Comparison of ENCODE assay signal across 17 cellular contexts in the genomic region with DNA sequence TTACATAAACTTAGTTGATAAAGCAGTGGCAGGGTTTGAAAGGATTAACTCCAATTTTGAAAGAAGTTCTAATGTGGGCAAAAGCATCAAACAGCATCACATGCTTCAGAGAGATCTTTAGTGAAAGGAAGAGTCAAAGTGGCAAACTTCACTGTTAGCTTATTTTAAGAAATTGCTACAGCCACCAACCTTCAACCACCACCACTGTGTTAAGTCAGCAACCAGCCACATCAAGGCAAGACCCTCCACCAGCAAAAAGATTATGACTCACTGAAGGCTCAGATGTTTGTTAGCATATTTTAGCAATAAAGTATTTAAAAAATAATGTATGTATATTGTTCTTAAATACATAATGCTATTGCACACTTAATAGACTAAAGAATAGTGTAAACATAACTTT. TPM values are rescaled to one million over a fixed set of nuclear protein-coding genes. Genes with fewer than 3 reads are reported as not detected.
A peak's percentile ranks its signal among the peaks of the same experiment; 100 is the strongest.
DNase-seq lines count a peak whose midpoint lies in the region; ATAC-seq and TF ChIP-seq lines count a peak whose summit lies in the region.
"Had no signal": no experiment of that assay in that cellular context is flagged by ENCODE, and none has a peak within 500 bp of the region (broad histone marks: within the 10 kb centered on the region; RNA-seq: fewer than 3 reads in every experiment).

No MANE protein-coding gene starts in this region.

- no peak overlapping the region for H3K4me3 Mint-ChIP-seq in activated CD4-positive, alpha-beta T cell treated with anti-CD3 and anti-CD28 coated beads, Interleukin-2, amount 10 ng/mL, durations not matched to agents 24 days and 14 days
- no peak overlapping the region for H3K4me3 Mint-ChIP-seq in activated naive CD4-positive, alpha-beta T cell treated with anti-CD3 and anti-CD28 coated beads for 36 hours
- H3K4me3 Mint-ChIP-seq: CD14-positive monocyte; CD4-positive, alpha-beta memory T cell had no signal

- TF ChIP-seq CTCF in Loucy (conservative IDR thresholded peaks at IDR 0.05; ENCODE audit: low read length), result no peak

- no peaks in the 10 kb centered on the region for H3K36me3 Mint-ChIP-seq in activated CD4-positive, alpha-beta T cell treated with anti-CD3 and anti-CD28 coated beads, Interleukin-2, amount 10 ng/mL, durations not matched to agents 24 days and 14 days (ENCODE audit: low read depth)
- H3K36me3 Mint-ChIP-seq in activated naive CD4-positive, alpha-beta T cell treated with anti-CD3 and anti-CD28 coated beads for 36 hours (ENCODE audit: low read depth), result no peaks in the 10 kb centered on the region
- H3K36me3 Mint-ChIP-seq: CD14-positive monocyte; CD4-positive, alpha-beta memory T cell had no signal

- ATAC-seq in GM21526 (IDR thresholded peaks at IDR 0.05; ENCODE audit: low FRiP score, unreplicated experiment), result no peak
- ATAC-seq: HepG2 had no signal

- DNase-seq in activated CD4-positive, alpha-beta T cell treated with anti-CD3 and anti-CD28 coated beads, Interleukin-2, amount 10 ng/mL, durations not matched to agents 24 days and 14 days, result peak; percentile 41
- no peak for DNase-seq in activated CD4-positive, alpha-beta T cell treated with anti-CD3 and anti-CD28 coated beads, Interleukin-2, amount 50 U/mL, for 1 hour
- peak; percentile 10 for DNase-seq in activated naive CD4-positive, alpha-beta T cell treated with anti-CD3 and anti-CD28 coated beads for 36 hours
- DNase-seq in activated naive CD4-positive, alpha-beta T cell treated with anti-CD3 and anti-CD28 coated beads, Interleukin-2, amount 50 U/mL, for 16 hours, result no peak
- DNase-seq in NCI-H128 (lab: John Stamatoyannopoulos, UW; ENCODE audit: unreplicated experiment), result no peak
- DNase-seq: 8988T; CD4-positive, alpha-beta memory T cell; DMS153; DMS79; GF-D8; GM23248 had no signal

- H3K4me3 ChIP-seq in Loucy (ENCODE audit: low read length, poor library complexity, severe bottlenecking), result no peak overlapping the region
- H3K4me3 ChIP-seq: BLaER1, GM23248, HAP-1 had no signal

- no peaks in the 10 kb centered on the region for H3K9me3 ChIP-seq in Loucy (ENCODE audit: insufficient read depth, low read depth, low read length)
- H3K9me3 ChIP-seq: BLaER1, HAP-1 had no signal

- H4K20me1 ChIP-seq in Loucy (ENCODE audit: insufficient read depth, low read length, poor library complexity, severe bottlenecking), result no peaks in the 10 kb centered on the region
- H4K20me1 ChIP-seq: BLaER1 had no signal

- H3K27ac Mint-ChIP-seq in activated CD4-positive, alpha-beta T cell treated with anti-CD3 and anti-CD28 coated beads, Interleukin-2, amount 10 ng/mL, durations not matched to agents 24 days and 14 days, result no peak overlapping the region
- no peak overlapping the region for H3K27ac Mint-ChIP-seq in activated naive CD4-positive, alpha-beta T cell treated with anti-CD3 and anti-CD28 coated beads for 36 hours
- H3K27ac Mint-ChIP-seq: CD14-positive monocyte; CD4-positive, alpha-beta memory T cell had no signal

- no peaks in the 10 kb centered on the region for H3K79me2 ChIP-seq in Loucy (ENCODE audit: insufficient read depth, low read length)

- H3K4me2 ChIP-seq in Loucy (ENCODE audit: low read depth, low read length, poor library complexity, severe bottlenecking), result peak overlapping the region; percentile 26
- H3K4me2 ChIP-seq: BLaER1 had no signal

- no peak overlapping the region for H3K9ac ChIP-seq in Loucy (ENCODE audit: low read depth, low read length, poor library complexity, severe bottlenecking)
- H3K9ac ChIP-seq: BLaER1, GM23248 had no signal

- intact Hi-C loops in activated CD4-positive, alpha-beta T cell treated with anti-CD3 and anti-CD28 coated beads, Interleukin-2, amount 10 ng/mL, durations not matched to agents 24 days and 14 days (cut with micrococcal nuclease), result no loop called here
- intact Hi-C loops in activated naive CD4-positive, alpha-beta T cell treated with anti-CD3 and anti-CD28 coated beads for 36 hours (cut with micrococcal nuclease), result no loop called here

- H3K27me3 Mint-ChIP-seq in activated CD4-positive, alpha-beta T cell treated with anti-CD3 and anti-CD28 coated beads, Interleukin-2, amount 10 ng/mL, durations not matched to agents 24 days and 14 days, result peaks cover 7% of the 10 kb centered on the region
- no peaks in the 10 kb centered on the region for H3K27me3 Mint-ChIP-seq in activated naive CD4-positive, alpha-beta T cell treated with anti-CD3 and anti-CD28 coated beads for 36 hours (ENCODE audit: low read depth)

- H2AFZ ChIP-seq in Loucy (ENCODE audit: low read length), result no peak overlapping the region
- H2AFZ ChIP-seq: GM23248 had no signal

- no peaks in the 10 kb centered on the region for H3F3A ChIP-seq in Loucy (ENCODE audit: low read depth)

- peaks cover 3% of the 10 kb centered on the region for H3K4me1 Mint-ChIP-seq in activated CD4-positive, alpha-beta T cell treated with anti-CD3 and anti-CD28 coated beads, Interleukin-2, amount 10 ng/mL, durations not matched to agents 24 days and 14 days
- peaks cover 5% of the 10 kb centered on the region for H3K4me1 Mint-ChIP-seq in activated naive CD4-positive, alpha-beta T cell treated with anti-CD3 and anti-CD28 coated beads for 36 hours (ENCODE audit: low read depth)
- H3K4me1 Mint-ChIP-seq: CD14-positive monocyte; CD4-positive, alpha-beta memory T cell had no signal

- H3K36me3 ChIP-seq in Loucy (ENCODE audit: insufficient read depth, low read length), result no peaks in the 10 kb centered on the region
- H3K36me3 ChIP-seq: BLaER1, HAP-1 had no signal

- H3K9me2 ChIP-seq in Loucy (replicated peaks; ENCODE audit: low read depth, low read length), result no peaks in the 10 kb centered on the region

- no peaks in the 10 kb centered on the region for H3K27me3 ChIP-seq in Loucy (ENCODE audit: insufficient read depth, low read length, poor library complexity, severe bottlenecking)
- H3K27me3 ChIP-seq: BLaER1 had no signal

- CTCF ChIA-PET in activated naive CD4-positive, alpha-beta T cell treated with anti-CD3 and anti-CD28 coated beads for 36 hours (lab: Charles Lee), result no interaction called here

- H3K9me3 Mint-ChIP-seq in activated CD4-positive, alpha-beta T cell treated with anti-CD3 and anti-CD28 coated beads, Interleukin-2, amount 10 ng/mL, durations not matched to agents 24 days and 14 days, result no peaks in the 10 kb centered on the region
- H3K9me3 Mint-ChIP-seq in activated naive CD4-positive, alpha-beta T cell treated with anti-CD3 and anti-CD28 coated beads for 36 hours, result no peaks in the 10 kb centered on the region
- H3K9me3 Mint-ChIP-seq: CD4-positive, alpha-beta memory T cell had no signal

- H3K4me1 ChIP-seq in Loucy (ENCODE audit: insufficient read depth, low read length, poor library complexity, severe bottlenecking), result peaks cover 9% of the 10 kb centered on the region
- H3K4me1 ChIP-seq: HAP-1 had no signal

RNA-seq across cellular contexts. Expression of a gene that starts 21.3 kb away (rescaled TPM):
- 3.7 and 3.8 TPM in 2 replicates for total RNA-seq in activated CD4-positive, alpha-beta T cell treated with anti-CD3 and anti-CD28 coated beads, Interleukin-2, amount 10 ng/mL, durations not matched to agents 24 days and 14 days
- 1 to 10 TPM; 5.9 to 6.4 TPM for total RNA-seq in activated naive CD4-positive, alpha-beta T cell treated with anti-CD3 and anti-CD28 coated beads for 36 hours

Comparison
In these comparisons a context has a peak if more than half of its experiments do, and no peak if none do; other contexts are left out.
1. DNase-seq: peak in activated CD4-positive, alpha-beta T cell treated with anti-CD3 and anti-CD28 coated beads, Interleukin-2, amount 10 ng/mL, durations not matched to agents 24 days and 14 days (single experiment) and activated naive CD4-positive, alpha-beta T cell treated with anti-CD3 and anti-CD28 coated beads for 36 hours (single experiment); none in activated CD4-positive, alpha-beta T cell treated with anti-CD3 and anti-CD28 coated beads, Interleukin-2, amount 50 U/mL, for 1 hour (single experiment), activated naive CD4-positive, alpha-beta T cell treated with anti-CD3 and anti-CD28 coated beads, Interleukin-2, amount 50 U/mL, for 16 hours (single experiment) and NCI-H128 (single experiment).